In the genomic region with DNA sequence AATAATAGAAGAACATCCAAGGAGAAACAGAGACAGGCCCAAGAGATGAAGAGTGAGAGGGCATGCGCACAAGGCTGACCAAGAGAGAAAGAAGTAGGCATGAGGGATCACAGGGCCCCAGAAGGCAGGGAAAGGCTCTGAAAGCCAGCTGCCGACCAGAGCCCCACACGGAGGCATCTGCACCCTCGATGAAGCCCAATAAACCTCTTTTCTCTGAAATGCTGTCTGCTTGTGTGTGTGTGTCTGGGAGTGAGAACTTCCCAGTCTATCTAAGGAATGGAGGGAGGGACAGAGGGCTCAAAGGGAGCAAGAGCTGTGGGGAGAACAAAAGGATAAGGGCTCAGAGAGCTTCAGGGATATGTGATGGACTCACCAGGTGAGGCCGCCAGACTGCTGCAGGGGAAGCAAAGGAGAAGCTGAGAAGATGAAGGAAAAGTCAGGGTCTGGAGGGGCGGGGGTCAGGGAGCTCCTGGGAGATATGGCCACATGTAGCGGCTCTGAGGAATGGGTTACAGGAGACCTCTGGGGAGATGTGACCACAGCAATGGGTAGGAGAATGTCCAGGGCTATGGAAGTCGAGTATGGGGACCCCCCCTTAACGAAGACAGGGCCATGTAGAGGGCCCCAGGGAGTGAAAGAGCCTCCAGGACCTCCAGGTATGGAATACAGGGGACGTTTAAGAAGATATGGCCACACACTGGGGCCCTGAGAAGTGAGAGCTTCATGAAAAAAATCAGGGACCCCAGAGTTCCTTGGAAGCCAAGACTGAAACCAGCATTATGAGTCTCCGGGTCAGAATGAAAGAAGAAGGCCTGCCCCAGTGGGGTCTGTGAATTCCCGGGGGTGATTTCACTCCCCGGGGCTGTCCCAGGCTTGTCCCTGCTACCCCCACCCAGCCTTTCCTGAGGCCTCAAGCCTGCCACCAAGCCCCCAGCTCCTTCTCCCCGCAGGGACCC, we compare ENCODE assay signal across 12 cellular contexts. TPM values are rescaled to one million over a fixed set of nuclear protein-coding genes. Genes with fewer than 3 reads are reported as not detected.
DNase-seq lines count a peak whose midpoint lies in the region; ATAC-seq, FAIRE-seq and TF ChIP-seq lines count a peak whose summit lies in the region.
"Had no signal": no experiment of that assay in that cellular context is flagged by ENCODE, and none has a peak within 500 bp of the region (broad histone marks: within the 10 kb centered on the region; RNA-seq: fewer than 3 reads in every experiment).

No MANE protein-coding gene starts in this region.

- TF ChIP-seq CTCF in gastrocnemius medialis (IDR thresholded peaks at IDR 0.05 in 4 of 5, conservative IDR thresholded peaks at IDR 0.05 in 1 of 5) (no peak), PC-3 (conservative IDR thresholded peaks at IDR 0.05; ENCODE audit: low read depth, low read length) (no peak)

- no peaks in the 10 kb centered on the region for H3K27me3 ChIP-seq in CD4-positive, alpha-beta memory T cell (ENCODE audit: insufficient read depth, low read length)
- H3K27me3 ChIP-seq in gastrocnemius medialis, result no peaks in the 10 kb centered on the region
- no peaks in the 10 kb centered on the region for H3K27me3 ChIP-seq in PC-3 (ENCODE audit: low read length)

- peak overlapping the region; percentile 96 to 100 (median 99) for H3K27ac Mint-ChIP-seq in CD4-positive, alpha-beta memory T cell
- H3K27ac Mint-ChIP-seq in activated CD4-positive, alpha-beta memory T cell treated with anti-CD3 and anti-CD28 coated beads, Interleukin-2, amount 10 ng/mL, durations not matched to agents 7 days and 5 days, result peak overlapping the region; percentile 96
- H3K27ac Mint-ChIP-seq in naive B cell, result peak overlapping the region; percentile 79 to 99 (median 97)

- H3K36me3 Mint-ChIP-seq in CD4-positive, alpha-beta memory T cell, result peaks cover 27 to 45% of the 10 kb centered on the region in 2 donors
- peaks cover 46% of the 10 kb centered on the region for H3K36me3 Mint-ChIP-seq in activated CD4-positive, alpha-beta memory T cell treated with anti-CD3 and anti-CD28 coated beads, Interleukin-2, amount 10 ng/mL, durations not matched to agents 7 days and 5 days (ENCODE audit: low read depth)
- H3K36me3 Mint-ChIP-seq in naive B cell, result no peaks in the 10 kb centered on the region

- peaks cover 0 to 4% (median 0%) of the 10 kb centered on the region in 8 donors for H3K9me3 Mint-ChIP-seq in CD4-positive, alpha-beta memory T cell
- H3K9me3 Mint-ChIP-seq in activated CD4-positive, alpha-beta memory T cell treated with anti-CD3 and anti-CD28 coated beads, Interleukin-2, amount 10 ng/mL, durations not matched to agents 7 days and 5 days, result no peaks in the 10 kb centered on the region
- no peaks in the 10 kb centered on the region for H3K9me3 Mint-ChIP-seq in naive B cell

- peak overlapping the region; percentile 88 to 100 (median 98) for H3K4me3 Mint-ChIP-seq in CD4-positive, alpha-beta memory T cell
- peak overlapping the region; percentile 94 for H3K4me3 Mint-ChIP-seq in activated CD4-positive, alpha-beta memory T cell treated with anti-CD3 and anti-CD28 coated beads, Interleukin-2, amount 10 ng/mL, durations not matched to agents 7 days and 5 days
- peak overlapping the region; percentile 89 to 100 (median 98) for H3K4me3 Mint-ChIP-seq in naive B cell

- H3K4me2 ChIP-seq in PC-3 (ENCODE audit: low read length), result no peak overlapping the region
- H3K4me2 ChIP-seq: KMS-11 had no signal

- no peaks in the 10 kb centered on the region for H3K9me3 ChIP-seq in CD4-positive, alpha-beta memory T cell (ENCODE audit: control insufficient read depth in 1 of 2, low read length in 2 of 2)
- H3K9me3 ChIP-seq in gastrocnemius medialis (no peaks in the 10 kb centered on the region), PC-3 (ENCODE audit: low read length) (no peaks in the 10 kb centered on the region)
- H3K9me3 ChIP-seq: esophagus muscularis mucosa had no signal

- no peaks in the 10 kb centered on the region for H3F3A ChIP-seq in PC-3 (ENCODE audit: low read length, unreplicated experiment)

- intact Hi-C loops in CD4-positive, alpha-beta memory T cell (cut with micrococcal nuclease), result no loop called here
- intact Hi-C loops in gastrocnemius medialis (cut with DNase I; ENCODE audit: low total_unique reads), result no loop called here
- intact Hi-C loops in PC-3 (cut with micrococcal nuclease), result no loop called here

- peaks cover 82% of the 10 kb centered on the region for H3K4me1 ChIP-seq in CD4-positive, alpha-beta memory T cell (ENCODE audit: insufficient read depth, low read length)
- H3K4me1 ChIP-seq in gastrocnemius medialis, result no peaks in the 10 kb centered on the region
- 0 out of 2 replicates have a peak, but pooled peaks cover 8% of the 10 kb centered on the region for H3K4me1 ChIP-seq in PC-3 (ENCODE audit: insufficient read depth, low read length)

- POLR2A ChIA-PET in CD4-positive, alpha-beta memory T cell (lab: Charles Lee; ENCODE audit: partially characterized antibody), result interaction anchor here (0.6 to 52.5 kb wide), 10 partner anchors 8 to 377 kb away, joined by 3 to 3597 read pairs (median 5); a partner anchor contains a TSS
- POLR2A ChIA-PET in activated CD4-positive, alpha-beta memory T cell treated with anti-CD3 and anti-CD28 coated beads, Interleukin-2, amount 10 ng/mL, durations not matched to agents 7 days and 5 days (lab: Charles Lee), result interaction anchor here (0.5 to 36.9 kb wide), 18 partner anchors 2 to 1398 kb away, joined by 3 to 1578 read pairs (median 9); a partner anchor contains a TSS
- POLR2A ChIA-PET in PC-3 (lab: Charles Lee; ENCODE audit: unreplicated experiment), result no interaction called here

- peaks cover 12% of the 10 kb centered on the region for H3K36me3 ChIP-seq in CD4-positive, alpha-beta memory T cell (ENCODE audit: insufficient read depth, low read length)
- H3K36me3 ChIP-seq in gastrocnemius medialis (no peaks in the 10 kb centered on the region), PC-3 (ENCODE audit: low read depth, low read length) (no peaks in the 10 kb centered on the region)
- H3K36me3 ChIP-seq: esophagus muscularis mucosa had no signal

- H3K79me2 ChIP-seq in PC-3 (ENCODE audit: low read length), result no peaks in the 10 kb centered on the region

- ATAC-seq in naive B cell (ENCODE audit: low read depth in 2 of 2), result no peak
- no peak for ATAC-seq in gastrocnemius medialis
- no peak for ATAC-seq in PC-3

- no peak overlapping the region for H3K9ac ChIP-seq in PC-3 (ENCODE audit: low read length)
- H3K9ac ChIP-seq: KMS-11 had no signal

- peak in 1 of 5 donors; percentile 33 for DNase-seq in CD4-positive, alpha-beta memory T cell
- DNase-seq in GM12892 (ENCODE audit: insufficient read length), result no peak
- DNase-seq in activated CD4-positive, alpha-beta memory T cell treated with anti-CD3 and anti-CD28 coated beads, Interleukin-2, amount 10 ng/mL, durations not matched to agents 7 days and 5 days, result no peak
- DNase-seq in naive B cell, result no peak
- DNase-seq in gastrocnemius medialis, result no peak
- DNase-seq in PC-3, result no peak
- DNase-seq in dermis blood vessel endothelial cell, result no peak
- DNase-seq in kidney tubule cell (ENCODE audit: low spot score), result no peak
- DNase-seq: NCI-H524 had no signal

- H3K4me1 Mint-ChIP-seq in CD4-positive, alpha-beta memory T cell, result peaks cover 62 to 97% (median 75%) of the 10 kb centered on the region in 4 donors
- peaks cover 80% of the 10 kb centered on the region for H3K4me1 Mint-ChIP-seq in activated CD4-positive, alpha-beta memory T cell treated with anti-CD3 and anti-CD28 coated beads, Interleukin-2, amount 10 ng/mL, durations not matched to agents 7 days and 5 days
- H3K4me1 Mint-ChIP-seq in naive B cell, result peaks cover 81 to 97% (median 93%) of the 10 kb centered on the region in 3 donors

- no peak for TF ChIP-seq POLR2A in GM12892 (IDR thresholded peaks at IDR 0.05; ENCODE audit: low read depth, low read length)
- TF ChIP-seq POLR2A in gastrocnemius medialis (IDR thresholded peaks at IDR 0.05), result no peak

- H2AFZ ChIP-seq in PC-3 (ENCODE audit: low read length), result no peak overlapping the region

- no peaks in the 10 kb centered on the region for H4K20me1 ChIP-seq in PC-3 (ENCODE audit: low read length)

- FAIRE-seq in GM12892 (lab: Jason Lieb, UNC), result peak; percentile 84

- BruUV-seq in PC-3 (replicated peaks; lab: Mats Ljungman, UMichigan), result no TSS peak

- no peaks in the 10 kb centered on the region for H3K27me3 Mint-ChIP-seq in CD4-positive, alpha-beta memory T cell
- H3K27me3 Mint-ChIP-seq in activated CD4-positive, alpha-beta memory T cell treated with anti-CD3 and anti-CD28 coated beads, Interleukin-2, amount 10 ng/mL, durations not matched to agents 7 days and 5 days, result peaks cover 10% of the 10 kb centered on the region
- H3K27me3 Mint-ChIP-seq in naive B cell, result no peaks in the 10 kb centered on the region

- H3K4me3 ChIP-seq in CD4-positive, alpha-beta memory T cell (ENCODE audit: low read length in 2 of 2), result peak overlapping the region; percentile 87 to 99
- H3K4me3 ChIP-seq in gastrocnemius medialis (no peak overlapping the region), PC-3 (ENCODE audit: low read length) (no peak overlapping the region)

- in situ Hi-C loops in gastrocnemius medialis (cut with MboI; ENCODE audit: low sequenced_read_pairs in 4 of 4), result no loop called here

- peak overlapping the region; percentile 83 for H3K27ac ChIP-seq in CD4-positive, alpha-beta memory T cell (ENCODE audit: low read depth, low read length)
- peak overlapping the region in 1 of 4 donors; percentile 61 for H3K27ac ChIP-seq in gastrocnemius medialis
- no peak overlapping the region for H3K27ac ChIP-seq in PC-3 (ENCODE audit: low read length)
- H3K27ac ChIP-seq: KMS-11 had no signal

- H3K9me2 ChIP-seq in PC-3 (replicated peaks; ENCODE audit: low read length), result no peaks in the 10 kb centered on the region

- CTCF ChIA-PET in CD4-positive, alpha-beta memory T cell (lab: Charles Lee; ENCODE audit: partially characterized antibody), result interaction anchor here (1.0 to 19.7 kb wide), 6 partner anchors 19 to 256 kb away, joined by 3 to 962 read pairs (median 10); a partner anchor contains a TSS
- CTCF ChIA-PET in activated CD4-positive, alpha-beta memory T cell treated with anti-CD3 and anti-CD28 coated beads, Interleukin-2, amount 10 ng/mL, durations not matched to agents 7 days and 5 days (lab: Charles Lee), result interaction anchor here (0.7 to 18.7 kb wide), 9 partner anchors 10 to 288 kb away, joined by 3 to 640 read pairs (median 7); a partner anchor contains a TSS
- CTCF ChIA-PET in PC-3 (lab: Charles Lee), result no interaction called here

RNA-seq across cellular contexts. Expression of a gene that starts 1.0 kb away (rescaled TPM):
- total RNA-seq in CD4-positive, alpha-beta memory T cell, result 10 to 100 TPM; 25.0 to 28.2 TPM
- 10 to 100 TPM in 1 of 2 donors, 1 to 10 TPM in 1; 3.9 to 10.1 TPM for polyA plus RNA-seq in CD4-positive, alpha-beta memory T cell
- 56.7 TPM for polyA plus RNA-seq in GM12892 (2012; ENCODE audit: missing spikeins)
- 100 to 1,000 TPM; 124 to 130 TPM for total RNA-seq in activated CD4-positive, alpha-beta memory T cell treated with anti-CD3 and anti-CD28 coated beads, Interleukin-2, amount 10 ng/mL, durations not matched to agents 7 days and 5 days
- polyA plus RNA-seq in naive B cell (ENCODE audit: low read depth in 6 of 6), result 1 to 10 TPM; 1.1 to 5.2 (median 2.6) TPM
- under 1 TPM in 2 of 4 donors, not detected in 2; 0.23 to 0.87 TPM for total RNA-seq in gastrocnemius medialis
- total RNA-seq in PC-3 (2014; rRNA removed), result not detected in 2 replicates
- 0.17 TPM in 1 of 2 replicates, not detected in the other for total RNA-seq in dermis blood vessel endothelial cell

RNA-seq across cellular contexts. Expression of a gene that starts 2.3 kb away (rescaled TPM):
- total RNA-seq in CD4-positive, alpha-beta memory T cell, result 10 to 100 TPM; 17.3 to 17.5 TPM
- polyA plus RNA-seq in CD4-positive, alpha-beta memory T cell, result 10 to 100 TPM; 27.7 to 31.1 TPM
- 139 TPM for polyA plus RNA-seq in GM12892 (2012; ENCODE audit: missing spikeins)
- 10 to 100 TPM; 37.2 to 38.4 TPM for total RNA-seq in activated CD4-positive, alpha-beta memory T cell treated with anti-CD3 and anti-CD28 coated beads, Interleukin-2, amount 10 ng/mL, durations not matched to agents 7 days and 5 days
- polyA plus RNA-seq in naive B cell (ENCODE audit: low read depth in 6 of 6), result 10 to 100 TPM in 5 of 6 donors, 1 to 10 TPM in 1; 6.6 to 26.0 (median 19.4) TPM
- total RNA-seq in gastrocnemius medialis (not detected), PC-3 (2014; rRNA removed) (not detected in 2 replicates), dermis blood vessel endothelial cell (not detected in 2 replicates)
- total RNA-seq: esophagus muscularis mucosa, left ventricle myocardium superior had no signal

RNA-seq across cellular contexts. Expression of a gene that starts 7.8 kb away (rescaled TPM):
- 100 to 1,000 TPM; 802 to 835 TPM for total RNA-seq in CD4-positive, alpha-beta memory T cell
- polyA plus RNA-seq in CD4-positive, alpha-beta memory T cell, result 1,000 to 10,000 TPM; 2,431 to 3,276 TPM
- 31.3 TPM for polyA plus RNA-seq in GM12892 (2012; ENCODE audit: missing spikeins)
- 1,000 to 10,000 TPM; 1,185 to 1,194 TPM for total RNA-seq in activated CD4-positive, alpha-beta memory T cell treated with anti-CD3 and anti-CD28 coated beads, Interleukin-2, amount 10 ng/mL, durations not matched to agents 7 days and 5 days
- 1,000 to 10,000 TPM; 1,940 to 3,141 (median 2,206) TPM for polyA plus RNA-seq in naive B cell (ENCODE audit: low read depth in 6 of 6)
- total RNA-seq in gastrocnemius medialis (not detected), PC-3 (2014; rRNA removed) (1.5 TPM in 1 of 2 replicates, not detected in the other), dermis blood vessel endothelial cell (3.4 and 30.5 TPM in 2 replicates)

RNA-seq across cellular contexts. Expression of a gene that starts 11.7 kb away (rescaled TPM):
- total RNA-seq in CD4-positive, alpha-beta memory T cell, result 10 to 100 TPM; 13.6 to 20.3 TPM
- polyA plus RNA-seq in CD4-positive, alpha-beta memory T cell, result 10 to 100 TPM; 30.4 to 34.8 TPM
- 20.2 TPM for polyA plus RNA-seq in GM12892 (2012; ENCODE audit: missing spikeins)
- 10 to 100 TPM; 69.8 to 74.5 TPM for total RNA-seq in activated CD4-positive, alpha-beta memory T cell treated with anti-CD3 and anti-CD28 coated beads, Interleukin-2, amount 10 ng/mL, durations not matched to agents 7 days and 5 days
- polyA plus RNA-seq in naive B cell (ENCODE audit: low read depth in 6 of 6), result 10 to 100 TPM; 28.2 to 78.2 (median 35.2) TPM
- 10 to 100 TPM in 1 of 4 donors, 1 to 10 TPM in 2, not detected in 1; 1.6 to 22.3 (median 4.1) TPM for total RNA-seq in gastrocnemius medialis
- total RNA-seq in PC-3 (2014; rRNA removed), result not detected in 2 replicates
- total RNA-seq in dermis blood vessel endothelial cell, result 0.37 TPM in 1 of 2 replicates, not detected in the other

RNA-seq across cellular contexts. Expression of a gene that starts 18.4 kb away (rescaled TPM):
- 1 to 10 TPM; 3.0 to 4.6 TPM for total RNA-seq in CD4-positive, alpha-beta memory T cell
- 10 to 100 TPM; 28.4 to 28.7 TPM for polyA plus RNA-seq in CD4-positive, alpha-beta memory T cell
- polyA plus RNA-seq in GM12892 (2012; ENCODE audit: missing spikeins), result 14.7 TPM
- 10 to 100 TPM; 76.4 to 78.3 TPM for total RNA-seq in activated CD4-positive, alpha-beta memory T cell treated with anti-CD3 and anti-CD28 coated beads, Interleukin-2, amount 10 ng/mL, durations not matched to agents 7 days and 5 days
- 100 to 1,000 TPM in 5 of 6 donors, 10 to 100 TPM in 1; 84.4 to 158 (median 108) TPM for polyA plus RNA-seq in naive B cell (ENCODE audit: low read depth in 6 of 6)
- total RNA-seq in gastrocnemius medialis (not detected), PC-3 (2014; rRNA removed) (0.26 TPM in 1 of 2 replicates, not detected in the other), dermis blood vessel endothelial cell (not detected in 2 replicates)
- total RNA-seq: esophagus muscularis mucosa, left ventricle myocardium superior had no signal

Comparison
In these comparisons a context has a peak if more than half of its experiments do, and no peak if none do; other contexts are left out.
1. H3K4me3 ChIP-seq: peak in CD4-positive, alpha-beta memory T cell (2 of 2); none in gastrocnemius medialis (0 of 4) and PC-3 (single experiment).
2. RNA of a gene that starts 1.0 kb away (total RNA-seq): 124 to 130 TPM in activated CD4-positive, alpha-beta memory T cell treated with anti-CD3 and anti-CD28 coated beads, Interleukin-2, amount 10 ng/mL, durations not matched to agents 7 days and 5 days and 25.0 to 28.2 TPM in CD4-positive, alpha-beta memory T cell; 0.23 to 0.87 TPM in gastrocnemius medialis, 0.17 TPM in dermis blood vessel endothelial cell and not detected in PC-3; every median in the first group is over 10 times any median in the second.
3. RNA of a gene that starts 2.3 kb away (total RNA-seq): 37.2 to 38.4 TPM in activated CD4-positive, alpha-beta memory T cell treated with anti-CD3 and anti-CD28 coated beads, Interleukin-2, amount 10 ng/mL, durations not matched to agents 7 days and 5 days and 17.3 to 17.5 TPM in CD4-positive, alpha-beta memory T cell; not detected in gastrocnemius medialis, not detected in PC-3 and not detected in dermis blood vessel endothelial cell; every median in the first group is over 10 times any median in the second.
4. RNA of a gene that starts 7.8 kb away (total RNA-seq): 1,185 to 1,194 TPM in activated CD4-positive, alpha-beta memory T cell treated with anti-CD3 and anti-CD28 coated beads, Interleukin-2, amount 10 ng/mL, durations not matched to agents 7 days and 5 days and 802 to 835 TPM in CD4-positive, alpha-beta memory T cell; 3.4 to 30.5 TPM in dermis blood vessel endothelial cell, 1.5 TPM in PC-3 and not detected in gastrocnemius medialis; every median in the first group is over 10 times any median in the second.
5. Peak in every context shown above with its lines, with median percentiles within 50 percentile points of each other: H3K27ac Mint-ChIP-seq and H3K4me3 Mint-ChIP-seq.